In genomic region chr12:57046947-57047890, GRCh38 we compare ENCODE assay signal across 11 cellular contexts. TPM values are rescaled to one million over a fixed set of nuclear protein-coding genes. Genes with fewer than 3 reads are reported as not detected.
A peak's percentile ranks its signal among the peaks of the same experiment; 100 is the strongest.
DNase-seq lines count a peak whose midpoint lies in the region; TF ChIP-seq lines count a peak whose summit lies in the region.
"Had no signal": no experiment of that assay in that cellular context is flagged by ENCODE, and none has a peak within 500 bp of the region (broad histone marks: within the 10 kb centered on the region; RNA-seq: fewer than 3 reads in every experiment).

No MANE protein-coding gene starts in this region.

- no peaks in the 10 kb centered on the region for H4K20me1 ChIP-seq in smooth muscle cell (ENCODE audit: low read depth)

- H3K27me3 ChIP-seq in HL-60 (ENCODE audit: insufficient read depth, poor library complexity, severe bottlenecking) (no peaks in the 10 kb centered on the region), smooth muscle cell (ENCODE audit: low read depth) (peaks cover 5% of the 10 kb centered on the region)

- TF ChIP-seq CTCF in HL-60 (IDR thresholded peaks at IDR 0.05; ENCODE audit: insufficient read depth, low read length) (no peak), smooth muscle cell (IDR thresholded peaks at IDR 0.05; ENCODE audit: borderline replicate concordance, insufficient read depth, poor library complexity, severe bottlenecking) (no peak)

- no peaks in the 10 kb centered on the region for H3K36me3 ChIP-seq in smooth muscle cell (ENCODE audit: low read depth)

- WGBS in smooth muscle cell (ENCODE audit: low lambda C conversion rate), result 90% methylated on average over 10 of the region's 10 CpGs

- H3F3A ChIP-seq in smooth muscle cell (ENCODE audit: low read depth), result peaks cover 6% of the 10 kb centered on the region

- H3K4me1 ChIP-seq in smooth muscle cell (ENCODE audit: low read depth), result no peaks in the 10 kb centered on the region

- no peak overlapping the region for H3K4me2 ChIP-seq in smooth muscle cell

- H3K4me3 ChIP-seq in HL-60 (replicated peaks; ENCODE audit: insufficient read depth, low read length), result no peak overlapping the region
- H3K4me3 ChIP-seq in smooth muscle cell, result no peak overlapping the region
- H3K4me3 ChIP-seq: dorsolateral prefrontal cortex had no signal

- no peak overlapping the region for H3K9ac ChIP-seq in smooth muscle cell (ENCODE audit: low read depth)

- H3K9me3 ChIP-seq in smooth muscle cell (replicated peaks; ENCODE audit: low read depth), result no peaks in the 10 kb centered on the region

- no peaks in the 10 kb centered on the region for H3K79me2 ChIP-seq in smooth muscle cell (ENCODE audit: low read depth)

- H3K27ac ChIP-seq in HL-60 (replicated peaks) (peak overlapping the region; percentile 38), smooth muscle cell (ENCODE audit: low read depth) (no peak overlapping the region)

- DNase-seq in Ammon's horn (ENCODE audit: low spot score) (peak; percentile 33), HL-60 (ENCODE audit: low read depth in 1 of 2, low spot score in 1 of 2) (peak; percentile 86 to 91), myocyte (ENCODE audit: low read depth) (peak; percentile 68), smooth muscle cell (lab: John Stamatoyannopoulos, UW; ENCODE audit: unreplicated experiment) (no peak), NCI-H1436 (lab: John Stamatoyannopoulos, UW) (no peak), COR-L47 (lab: John Stamatoyannopoulos, UW) (no peak), NCI-H187 (lab: John Stamatoyannopoulos, UW) (no peak)
- DNase-seq in activated CD8-positive, alpha-beta memory T cell treated with anti-CD3 and anti-CD28 coated beads, Interleukin-2, amount 50 U/mL, for 24 hours (ENCODE audit: extremely low read depth), result peak; percentile 20
- DNase-seq: dorsolateral prefrontal cortex had no signal

- H2AFZ ChIP-seq in smooth muscle cell (ENCODE audit: low read depth), result no peak overlapping the region

RNA-seq across cellular contexts. Expression of gene MYO1A, which starts 2.7 kb away (rescaled TPM):
- total RNA-seq in myocyte, result not detected in 2 replicates
- polyA plus RNA-seq in myocyte (2012), result 0.06 TPM
- not detected in 2 replicates for total RNA-seq in smooth muscle cell
- not detected in 2 replicates for polyA plus RNA-seq in smooth muscle cell
- total RNA-seq: NCI-H460, skeletal muscle tissue had no signal

RNA-seq across cellular contexts. Expression of gene TAC3, which starts 30.9 kb away (rescaled TPM):
- not detected in 2 replicates for total RNA-seq in myocyte
- polyA plus RNA-seq in myocyte (2012), result not detected
- total RNA-seq in smooth muscle cell, result 0.90 and 6.3 TPM in 2 replicates
- polyA plus RNA-seq in smooth muscle cell, result 1.7 and 4.1 TPM in 2 replicates
- total RNA-seq: NCI-H460, skeletal muscle tissue had no signal

RNA-seq across cellular contexts. Expression of gene NEMP1, which starts 31.4 kb away (rescaled TPM):
- 9.9 and 19.1 TPM in 2 replicates for total RNA-seq in myocyte
- polyA plus RNA-seq in myocyte (2012), result 4.3 TPM
- 8.9 and 12.6 TPM in 2 replicates for total RNA-seq in smooth muscle cell
- polyA plus RNA-seq in smooth muscle cell, result 3.2 and 4.0 TPM in 2 replicates

RNA-seq across cellular contexts. Expression of gene ZBTB39, which starts 40.9 kb away (rescaled TPM):
- total RNA-seq in myocyte (3.9 and 4.0 TPM in 2 replicates), smooth muscle cell (7.3 and 8.5 TPM in 2 replicates)
- 2.1 TPM for polyA plus RNA-seq in myocyte (2012)
- polyA plus RNA-seq in smooth muscle cell, result 2.6 and 3.6 TPM in 2 replicates

RNA-seq across cellular contexts. Expression of gene NAB2, which starts 41.7 kb away (rescaled TPM):
- 50.6 and 76.7 TPM in 2 replicates for total RNA-seq in myocyte
- 53.8 TPM for polyA plus RNA-seq in myocyte (2012)
- 57.8 and 58.3 TPM in 2 replicates for total RNA-seq in smooth muscle cell
- 37.9 and 39.7 TPM in 2 replicates for polyA plus RNA-seq in smooth muscle cell

Comparison
In these comparisons a context has a peak if more than half of its experiments do, and no peak if none do; other contexts are left out.
1. DNase-seq: peak in Ammon's horn (single experiment), HL-60 (2 of 2), activated CD8-positive, alpha-beta memory T cell treated with anti-CD3 and anti-CD28 coated beads, Interleukin-2, amount 50 U/mL, for 24 hours (single experiment) and myocyte (single experiment); none in smooth muscle cell (single experiment), NCI-H1436 (single experiment), COR-L47 (single experiment) and NCI-H187 (0 of 2).